ENCODE assay signal across 1 cellular context in the genomic region with DNA sequence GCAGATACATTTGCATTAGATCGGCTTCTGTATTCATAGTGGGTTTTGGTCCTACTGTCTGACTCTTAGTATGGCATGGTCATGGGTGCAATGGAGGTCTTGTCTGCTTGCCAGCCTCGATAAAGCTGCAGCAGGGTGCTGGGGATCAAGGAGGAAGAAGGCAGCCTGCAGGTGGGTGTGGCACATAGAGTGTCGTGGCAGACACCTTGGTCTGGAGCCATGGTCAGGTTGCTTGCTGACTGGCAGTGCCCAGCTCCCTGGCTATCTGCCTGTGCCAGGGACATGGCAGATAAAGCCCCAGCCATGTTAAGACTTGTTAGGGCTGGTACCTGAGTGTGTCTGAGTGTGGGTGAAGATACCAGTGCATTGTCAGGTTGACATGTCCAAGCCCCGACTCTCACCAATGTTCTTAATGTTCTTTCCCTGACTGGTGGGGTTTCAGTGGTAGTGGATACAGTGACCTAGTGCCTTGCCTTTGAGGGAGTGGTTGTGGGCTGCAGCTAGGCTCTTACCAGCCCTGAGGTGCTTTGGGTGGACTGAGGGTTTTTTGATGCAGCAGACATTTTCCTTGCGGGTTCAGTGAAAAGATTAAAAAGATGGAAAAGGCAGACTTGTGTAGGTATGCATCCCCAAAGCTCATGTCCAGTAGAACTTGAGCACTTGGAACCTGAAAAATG.
TF ChIP-seq lines count a peak whose summit lies in the region.

No MANE protein-coding gene starts in this region.

TF ChIP-seq in GM23338, 12 proteins besides CTCF, POLR2A, EP300 and RAD21 (continued from another document):
- TF ChIP-seq STAT1 (IDR thresholded peaks at IDR 0.05; ENCODE audit: unreplicated experiment) = no peak
- no peak for TF ChIP-seq POLR2AphosphoS5 (IDR thresholded peaks at IDR 0.05; ENCODE audit: low read depth)
- TF ChIP-seq NANOG (IDR thresholded peaks at IDR 0.05; ENCODE audit: borderline replicate concordance) = no peak
- TF ChIP-seq, protein P1, sequence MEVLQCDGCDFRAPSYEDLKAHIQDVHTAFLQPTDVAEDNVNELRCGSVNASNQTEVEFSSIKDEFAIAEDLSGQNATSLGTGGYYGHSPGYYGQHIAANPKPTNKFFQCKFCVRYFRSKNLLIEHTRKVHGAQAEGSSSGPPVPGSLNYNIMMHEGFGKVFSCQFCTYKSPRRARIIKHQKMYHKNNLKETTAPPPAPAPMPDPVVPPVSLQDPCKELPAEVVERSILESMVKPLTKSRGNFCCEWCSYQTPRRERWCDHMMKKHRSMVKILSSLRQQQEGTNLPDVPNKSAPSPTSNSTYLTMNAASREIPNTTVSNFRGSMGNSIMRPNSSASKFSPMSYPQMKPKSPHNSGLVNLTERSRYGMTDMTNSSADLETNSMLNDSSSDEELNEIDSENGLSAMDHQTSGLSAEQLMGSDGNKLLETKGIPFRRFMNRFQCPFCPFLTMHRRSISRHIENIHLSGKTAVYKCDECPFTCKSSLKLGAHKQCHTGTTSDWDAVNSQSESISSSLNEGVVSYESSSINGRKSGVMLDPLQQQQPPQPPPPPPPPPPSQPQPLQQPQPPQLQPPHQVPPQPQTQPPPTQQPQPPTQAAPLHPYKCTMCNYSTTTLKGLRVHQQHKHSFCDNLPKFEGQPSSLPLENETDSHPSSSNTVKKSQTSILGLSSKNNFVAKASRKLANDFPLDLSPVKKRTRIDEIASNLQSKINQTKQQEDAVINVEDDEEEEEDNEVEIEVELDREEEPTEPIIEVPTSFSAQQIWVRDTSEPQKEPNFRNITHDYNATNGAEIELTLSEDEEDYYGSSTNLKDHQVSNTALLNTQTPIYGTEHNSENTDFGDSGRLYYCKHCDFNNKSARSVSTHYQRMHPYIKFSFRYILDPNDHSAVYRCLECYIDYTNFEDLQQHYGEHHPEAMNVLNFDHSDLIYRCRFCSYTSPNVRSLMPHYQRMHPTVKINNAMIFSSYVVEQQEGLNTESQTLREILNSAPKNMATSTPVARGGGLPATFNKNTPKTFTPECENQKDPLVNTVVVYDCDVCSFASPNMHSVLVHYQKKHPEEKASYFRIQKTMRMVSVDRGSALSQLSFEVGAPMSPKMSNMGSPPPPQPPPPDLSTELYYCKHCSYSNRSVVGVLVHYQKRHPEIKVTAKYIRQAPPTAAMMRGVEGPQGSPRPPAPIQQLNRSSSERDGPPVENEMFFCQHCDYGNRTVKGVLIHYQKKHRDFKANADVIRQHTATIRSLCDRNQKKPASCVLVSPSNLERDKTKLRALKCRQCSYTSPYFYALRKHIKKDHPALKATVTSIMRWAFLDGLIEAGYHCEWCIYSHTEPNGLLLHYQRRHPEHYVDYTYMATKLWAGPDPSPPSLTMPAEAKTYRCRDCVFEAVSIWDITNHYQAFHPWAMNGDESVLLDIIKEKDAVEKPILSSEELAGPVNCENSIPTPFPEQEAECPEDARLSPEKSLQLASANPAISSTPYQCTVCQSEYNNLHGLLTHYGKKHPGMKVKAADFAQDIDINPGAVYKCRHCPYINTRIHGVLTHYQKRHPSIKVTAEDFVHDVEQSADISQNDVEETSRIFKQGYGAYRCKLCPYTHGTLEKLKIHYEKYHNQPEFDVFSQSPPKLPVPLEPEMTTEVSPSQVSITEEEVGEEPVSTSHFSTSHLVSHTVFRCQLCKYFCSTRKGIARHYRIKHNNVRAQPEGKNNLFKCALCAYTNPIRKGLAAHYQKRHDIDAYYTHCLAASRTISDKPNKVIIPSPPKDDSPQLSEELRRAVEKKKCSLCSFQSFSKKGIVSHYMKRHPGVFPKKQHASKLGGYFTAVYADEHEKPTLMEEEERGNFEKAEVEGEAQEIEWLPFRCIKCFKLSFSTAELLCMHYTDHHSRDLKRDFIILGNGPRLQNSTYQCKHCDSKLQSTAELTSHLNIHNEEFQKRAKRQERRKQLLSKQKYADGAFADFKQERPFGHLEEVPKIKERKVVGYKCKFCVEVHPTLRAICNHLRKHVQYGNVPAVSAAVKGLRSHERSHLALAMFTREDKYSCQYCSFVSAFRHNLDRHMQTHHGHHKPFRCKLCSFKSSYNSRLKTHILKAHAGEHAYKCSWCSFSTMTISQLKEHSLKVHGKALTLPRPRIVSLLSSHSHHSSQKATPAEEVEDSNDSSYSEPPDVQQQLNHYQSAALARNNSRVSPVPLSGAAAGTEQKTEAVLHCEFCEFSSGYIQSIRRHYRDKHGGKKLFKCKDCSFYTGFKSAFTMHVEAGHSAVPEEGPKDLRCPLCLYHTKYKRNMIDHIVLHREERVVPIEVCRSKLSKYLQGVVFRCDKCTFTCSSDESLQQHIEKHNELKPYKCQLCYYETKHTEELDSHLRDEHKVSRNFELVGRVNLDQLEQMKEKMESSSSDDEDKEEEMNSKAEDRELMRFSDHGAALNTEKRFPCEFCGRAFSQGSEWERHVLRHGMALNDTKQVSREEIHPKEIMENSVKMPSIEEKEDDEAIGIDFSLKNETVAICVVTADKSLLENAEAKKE (CRISPR knock-in tag; IDR thresholded peaks at IDR 0.05) = no peak
- TF ChIP-seq ZNF331 (CRISPR knock-in tag; IDR thresholded peaks at IDR 0.05; ENCODE audit: low read depth) = no peak
